ENCODE assay signal across 8 cellular contexts in the genomic region with DNA sequence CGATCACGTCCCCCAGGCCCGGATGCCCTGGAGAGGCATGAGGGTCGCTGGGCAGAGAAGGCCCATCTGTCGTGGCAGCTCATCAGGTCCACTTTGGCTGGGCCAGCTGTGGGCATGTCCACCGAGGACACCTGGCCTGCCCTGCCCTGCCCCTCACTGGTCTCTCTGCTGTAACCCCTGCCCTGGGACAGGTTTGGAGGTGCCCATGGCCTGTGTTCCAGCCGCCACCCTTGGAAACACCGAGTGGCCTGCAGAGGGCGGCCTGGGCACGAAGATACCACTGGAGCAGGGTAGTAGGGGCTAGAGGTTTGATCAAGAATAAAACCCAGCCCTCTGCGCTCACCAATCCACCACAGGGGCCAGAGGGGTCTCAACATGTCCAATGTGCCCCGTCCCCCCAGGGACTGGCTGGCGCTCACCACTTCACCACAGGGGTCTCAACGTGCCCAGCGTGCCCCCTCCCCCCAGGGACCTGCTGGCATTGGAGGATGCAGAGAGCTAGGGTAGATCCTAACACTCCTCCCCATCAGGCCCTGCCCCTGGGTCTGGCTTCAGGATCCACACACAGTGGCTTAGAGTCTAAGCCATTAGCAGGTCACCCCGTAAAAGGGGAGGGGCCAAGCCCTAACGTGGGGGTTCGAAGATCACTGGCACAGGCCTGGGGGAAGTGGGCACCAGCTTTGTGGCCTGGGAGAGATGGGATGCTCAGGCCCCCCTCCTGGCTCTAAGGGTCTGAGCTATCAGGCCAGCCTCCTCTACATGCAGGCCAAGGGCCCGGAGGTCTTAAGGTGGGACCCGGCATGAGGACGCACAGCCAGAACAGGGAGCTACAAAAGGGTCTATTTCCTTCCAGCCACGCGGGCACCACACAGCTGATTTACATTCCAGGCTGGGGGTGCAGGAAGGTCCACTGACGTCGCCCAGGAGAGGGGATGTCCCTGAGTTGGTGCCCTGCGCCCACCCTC. TPM values are rescaled to one million over a fixed set of nuclear protein-coding genes. Genes with fewer than 3 reads are reported as not detected.
A peak's percentile ranks its signal among the peaks of the same experiment; 100 is the strongest.
DNase-seq lines count a peak whose midpoint lies in the region; ATAC-seq and TF ChIP-seq lines count a peak whose summit lies in the region.

No MANE protein-coding gene starts in this region.

- H3K36me3 ChIP-seq in GM23338 (ENCODE audit: insufficient read depth): no peaks in the 10 kb centered on the region

- peaks cover 3% of the 10 kb centered on the region; the same call in 1 of the 2 replicates for H4K20me1 ChIP-seq in GM23338 (replicated peaks; ENCODE audit: insufficient read depth)

- H3K4me1 ChIP-seq in GM23338 (ENCODE audit: insufficient read depth): no peaks in the 10 kb centered on the region

- CTCF ChIA-PET in RWPE1 (lab: Yijun Ruan, JAX): interaction anchor here (0.6 to 0.9 kb wide), 3 partner anchors 23 to 266 kb away, joined by 3 to 4 read pairs (median 3); no protein-coding TSS in a partner anchor

- H3K4me1 Mint-ChIP-seq in GM23338 (peaks cover 7% of the 10 kb centered on the region), progenitor cell of endocrine pancreas (ENCODE audit: low read depth) (peaks cover 5% of the 10 kb centered on the region)

- H3K4me2 ChIP-seq in GM23338: peak overlapping the region; percentile 96

- POLR2A ChIA-PET in RWPE1 (lab: Yijun Ruan, JAX; ENCODE audit: low non-redundant PET): interaction anchor here (0.5 kb wide), 1 partner anchor 94 kb away, joined by 5 read pairs; no protein-coding TSS in a partner anchor

- H3K9me3 Mint-ChIP-seq in GM23338 (no peaks in the 10 kb centered on the region), progenitor cell of endocrine pancreas (ENCODE audit: low read depth) (no peaks in the 10 kb centered on the region)

- H3K27ac Mint-ChIP-seq in GM23338 (no peak overlapping the region), progenitor cell of endocrine pancreas (no peak overlapping the region)

- peaks cover 1% of the 10 kb centered on the region; the same call in 2 of the 3 replicates for H3K36me3 Mint-ChIP-seq in GM23338 (ENCODE audit: low read depth)
- peaks cover 1% of the 10 kb centered on the region for H3K36me3 Mint-ChIP-seq in progenitor cell of endocrine pancreas (ENCODE audit: insufficient read depth)

- H3K4me3 ChIP-seq in GM23338: peak overlapping the region; percentile 86

- peak overlapping the region; percentile 72; the same call in 1 of the 2 replicates for H2AFZ ChIP-seq in GM23338

- H3K27me3 ChIP-seq in GM23338 (ENCODE audit: insufficient read depth): no peaks in the 10 kb centered on the region

- H3K27ac ChIP-seq in GM23338 (ENCODE audit: low read depth): no peak overlapping the region
- H3K27ac ChIP-seq in RWPE1: peak overlapping the region; percentile 89

- peak overlapping the region; percentile 64; the same call in 2 of the 3 replicates for H3K4me3 Mint-ChIP-seq in GM23338
- H3K4me3 Mint-ChIP-seq in progenitor cell of endocrine pancreas (ENCODE audit: low read depth): no peak overlapping the region

- H3K9me2 ChIP-seq in GM23338 (ENCODE audit: insufficient read depth): no peaks in the 10 kb centered on the region

- TF ChIP-seq CTCF in GM23338 (conservative IDR thresholded peaks at IDR 0.05; ENCODE audit: low read depth in 2 of 2) (peak; percentile 68 to 86), RWPE1 (conservative IDR thresholded peaks at IDR 0.05; ENCODE audit: low read depth) (peak; percentile 82), progenitor cell of endocrine pancreas (IDR thresholded peaks at IDR 0.05; ENCODE audit: unreplicated experiment) (peak; percentile 64)

- ATAC-seq in GM23338: peak; percentile 72
- no peak for ATAC-seq in HG02938 (IDR thresholded peaks at IDR 0.05; ENCODE audit: unreplicated experiment)

- H3K79me2 ChIP-seq in GM23338 (replicated peaks; ENCODE audit: insufficient read depth): no peaks in the 10 kb centered on the region

- H3K27me3 Mint-ChIP-seq in GM23338 (ENCODE audit: insufficient read depth, low read depth, poor library complexity) (peaks cover 7% of the 10 kb centered on the region), progenitor cell of endocrine pancreas (no peaks in the 10 kb centered on the region)

- H3F3A ChIP-seq in GM23338 (replicated peaks; ENCODE audit: low read depth): peaks cover 4% of the 10 kb centered on the region; the same call in 1 of the 2 replicates

- DNase-seq in AG08396 (ENCODE audit: low spot score) (peak; percentile 85), GM23338 (ENCODE audit: low spot score) (peak; percentile 87), RWPE1 (ENCODE audit: low spot score) (peak; percentile 58), glomerular visceral epithelial cell (ENCODE audit: extremely low spot score) (peak; percentile 59), progenitor cell of endocrine pancreas (ENCODE audit: low spot score, unreplicated experiment) (no peak), NCI-H774 (lab: John Stamatoyannopoulos, UW) (no peak)
- peak; percentile 33 to 68 (median 45) for DNase-seq in activated naive CD4-positive, alpha-beta T cell (lab: John Stamatoyannopoulos, UW)

TF ChIP-seq in GM23338, 12 proteins besides CTCF, POLR2A, EP300 and RAD21 (continues in another document):
- no peak for TF ChIP-seq JUNB (IDR thresholded peaks at IDR 0.05; ENCODE audit: unreplicated experiment)
- TF ChIP-seq EZH2phosphoT487 (IDR thresholded peaks at IDR 0.05; ENCODE audit: unreplicated experiment): no peak
- no peak for TF ChIP-seq STAT1 (IDR thresholded peaks at IDR 0.05; ENCODE audit: unreplicated experiment)

RNA-seq across cellular contexts. Expression of gene HDAC10, which starts 1.3 kb away (rescaled TPM):
- 32.4 and 41.9 TPM in 2 replicates for total RNA-seq in GM23338 (2014; rRNA removed; shearing (Covaris generic))
- 4.1 and 5.1 TPM in 2 replicates for polyA plus RNA-seq in GM23338 (2016; fragmentation: Nextera tagmentation; extraction: Ambion mirVana)
- total RNA-seq in progenitor cell of endocrine pancreas: 73.8 and 81.5 TPM in 2 replicates

RNA-seq across cellular contexts. Expression of gene TUBGCP6, which starts 7.5 kb away (rescaled TPM):
- total RNA-seq in GM23338 (2014; rRNA removed; shearing (Covaris generic)): 32.7 and 47.1 TPM in 2 replicates
- 18.6 TPM in 2 replicates for polyA plus RNA-seq in GM23338 (2016; fragmentation: Nextera tagmentation; extraction: Ambion mirVana)
- 62.0 and 70.9 TPM in 2 replicates for total RNA-seq in progenitor cell of endocrine pancreas

RNA-seq across cellular contexts. Expression of gene MAPK12, which starts 9.1 kb away (rescaled TPM):
- total RNA-seq in GM23338 (2014; rRNA removed; shearing (Covaris generic)): 20.4 and 26.1 TPM in 2 replicates
- 10.4 and 15.8 TPM in 2 replicates for polyA plus RNA-seq in GM23338 (2016; fragmentation: Nextera tagmentation; extraction: Ambion mirVana)
- 53.7 and 54.6 TPM in 2 replicates for total RNA-seq in progenitor cell of endocrine pancreas

RNA-seq across cellular contexts. Expression of gene MAPK11, which starts 17.8 kb away (rescaled TPM):
- 1.6 and 1.9 TPM in 2 replicates for total RNA-seq in GM23338 (2014; rRNA removed; shearing (Covaris generic))
- polyA plus RNA-seq in GM23338 (2016; fragmentation: Nextera tagmentation; extraction: Ambion mirVana): 0.34 and 0.78 TPM in 2 replicates
- total RNA-seq in progenitor cell of endocrine pancreas: 2.3 and 2.7 TPM in 2 replicates

RNA-seq across cellular contexts. Expression of gene SELENOO, which starts 51.6 kb away (rescaled TPM):
- total RNA-seq in GM23338 (2014; rRNA removed; shearing (Covaris generic)): 16.9 and 21.3 TPM in 2 replicates
- polyA plus RNA-seq in GM23338 (2016; fragmentation: Nextera tagmentation; extraction: Ambion mirVana): 6.8 and 8.6 TPM in 2 replicates
- 24.3 and 24.7 TPM in 2 replicates for total RNA-seq in progenitor cell of endocrine pancreas

Comparison
In these comparisons a context has a peak if more than half of its experiments do, and no peak if none do; other contexts are left out.
1. DNase-seq: peak in AG08396 (single experiment), GM23338 (single experiment), RWPE1 (single experiment), activated naive CD4-positive, alpha-beta T cell (4 of 4) and glomerular visceral epithelial cell (single experiment); none in progenitor cell of endocrine pancreas (single experiment) and NCI-H774 (single experiment).
2. Peak in every context shown above with its lines, with median percentiles within 50 percentile points of each other: CTCF ChIP-seq.